1 cellular context compared by ENCODE assay signal in the genomic region with DNA sequence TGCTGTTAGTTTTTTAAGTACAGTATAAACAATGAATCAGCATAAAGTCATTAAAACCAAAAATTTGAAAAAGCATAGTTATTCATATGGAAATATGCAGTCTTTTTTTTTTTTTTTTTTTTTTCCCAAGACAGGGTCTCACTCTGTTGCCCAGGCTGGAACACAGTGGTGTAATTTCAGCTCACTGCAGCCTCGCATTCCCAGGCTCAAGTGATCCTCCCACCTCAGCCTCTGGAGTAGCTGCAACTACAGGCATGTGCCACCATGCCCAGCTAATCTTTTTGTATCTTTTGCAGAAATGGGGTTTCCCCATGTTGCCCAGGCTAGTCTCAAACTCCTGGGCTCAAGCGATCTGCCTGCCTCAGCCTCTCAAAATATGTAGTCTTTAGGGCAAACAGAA.
TF ChIP-seq lines count a peak whose summit lies in the region.

No MANE protein-coding gene starts in this region.

TF ChIP-seq in HCT116, 20 proteins besides CTCF, POLR2A, EP300 and RAD21 (continued from another document):
- TF ChIP-seq, protein P1, sequence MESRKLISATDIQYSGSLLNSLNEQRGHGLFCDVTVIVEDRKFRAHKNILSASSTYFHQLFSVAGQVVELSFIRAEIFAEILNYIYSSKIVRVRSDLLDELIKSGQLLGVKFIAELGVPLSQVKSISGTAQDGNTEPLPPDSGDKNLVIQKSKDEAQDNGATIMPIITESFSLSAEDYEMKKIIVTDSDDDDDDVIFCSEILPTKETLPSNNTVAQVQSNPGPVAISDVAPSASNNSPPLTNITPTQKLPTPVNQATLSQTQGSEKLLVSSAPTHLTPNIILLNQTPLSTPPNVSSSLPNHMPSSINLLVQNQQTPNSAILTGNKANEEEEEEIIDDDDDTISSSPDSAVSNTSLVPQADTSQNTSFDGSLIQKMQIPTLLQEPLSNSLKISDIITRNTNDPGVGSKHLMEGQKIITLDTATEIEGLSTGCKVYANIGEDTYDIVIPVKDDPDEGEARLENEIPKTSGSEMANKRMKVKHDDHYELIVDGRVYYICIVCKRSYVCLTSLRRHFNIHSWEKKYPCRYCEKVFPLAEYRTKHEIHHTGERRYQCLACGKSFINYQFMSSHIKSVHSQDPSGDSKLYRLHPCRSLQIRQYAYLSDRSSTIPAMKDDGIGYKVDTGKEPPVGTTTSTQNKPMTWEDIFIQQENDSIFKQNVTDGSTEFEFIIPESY (IDR thresholded peaks at IDR 0.05; ENCODE audit: extremely low read depth, insufficient replicate concordance, low read length) = no peak
- TF ChIP-seq ZNF274 (IDR thresholded peaks at IDR 0.05; ENCODE audit: low read depth, low read length) = no peak
TF ChIP-seq in HCT116: peak in this region for 0.
